ENCODE assay signal across 2 cellular contexts in genomic region chr3:49172616-49173041, GRCh38.
TF ChIP-seq lines count a peak whose summit lies in the region.

No MANE protein-coding gene starts in this region.

TF ChIP-seq in HCT116, 20 proteins besides CTCF, POLR2A, EP300 and RAD21:
- 0 out of 2 replicates have a peak, but pooled peaks have one; percentile 9 for TF ChIP-seq ZFX (IDR thresholded peaks at IDR 0.05)
- TF ChIP-seq JUND (IDR thresholded peaks at IDR 0.05): no peak

TF ChIP-seq in HepG2, 621 proteins besides CTCF, POLR2A, EP300 and RAD21:
- TF ChIP-seq ZNF274 (CRISPR knock-in tag; IDR thresholded peaks at IDR 0.05) (0 out of 2 replicates have a peak, but pooled peaks have one; percentile 59), CHD4 (IDR thresholded peaks at IDR 0.05; ENCODE audit: borderline replicate concordance, low read length) (no peak), NR2C2 (CRISPR knock-in tag; IDR thresholded peaks at IDR 0.05; ENCODE audit: borderline replicate concordance) (no peak), ZFY (CRISPR knock-in tag; IDR thresholded peaks at IDR 0.05) (peak; percentile 35; the same call in 1 of the 2 replicates), HNRNPL (IDR thresholded peaks at IDR 0.05; ENCODE audit: low read depth, low read length) (peak; percentile 91), BRF2 (CRISPR knock-in tag; IDR thresholded peaks at IDR 0.05) (no peak), ZFX (CRISPR knock-in tag; IDR thresholded peaks at IDR 0.05; ENCODE audit: low read depth) (peak; percentile 57), ZNF329 (CRISPR knock-in tag; IDR thresholded peaks at IDR 0.05; ENCODE audit: low read depth) (no peak)
- TF ChIP-seq, protein P1, sequence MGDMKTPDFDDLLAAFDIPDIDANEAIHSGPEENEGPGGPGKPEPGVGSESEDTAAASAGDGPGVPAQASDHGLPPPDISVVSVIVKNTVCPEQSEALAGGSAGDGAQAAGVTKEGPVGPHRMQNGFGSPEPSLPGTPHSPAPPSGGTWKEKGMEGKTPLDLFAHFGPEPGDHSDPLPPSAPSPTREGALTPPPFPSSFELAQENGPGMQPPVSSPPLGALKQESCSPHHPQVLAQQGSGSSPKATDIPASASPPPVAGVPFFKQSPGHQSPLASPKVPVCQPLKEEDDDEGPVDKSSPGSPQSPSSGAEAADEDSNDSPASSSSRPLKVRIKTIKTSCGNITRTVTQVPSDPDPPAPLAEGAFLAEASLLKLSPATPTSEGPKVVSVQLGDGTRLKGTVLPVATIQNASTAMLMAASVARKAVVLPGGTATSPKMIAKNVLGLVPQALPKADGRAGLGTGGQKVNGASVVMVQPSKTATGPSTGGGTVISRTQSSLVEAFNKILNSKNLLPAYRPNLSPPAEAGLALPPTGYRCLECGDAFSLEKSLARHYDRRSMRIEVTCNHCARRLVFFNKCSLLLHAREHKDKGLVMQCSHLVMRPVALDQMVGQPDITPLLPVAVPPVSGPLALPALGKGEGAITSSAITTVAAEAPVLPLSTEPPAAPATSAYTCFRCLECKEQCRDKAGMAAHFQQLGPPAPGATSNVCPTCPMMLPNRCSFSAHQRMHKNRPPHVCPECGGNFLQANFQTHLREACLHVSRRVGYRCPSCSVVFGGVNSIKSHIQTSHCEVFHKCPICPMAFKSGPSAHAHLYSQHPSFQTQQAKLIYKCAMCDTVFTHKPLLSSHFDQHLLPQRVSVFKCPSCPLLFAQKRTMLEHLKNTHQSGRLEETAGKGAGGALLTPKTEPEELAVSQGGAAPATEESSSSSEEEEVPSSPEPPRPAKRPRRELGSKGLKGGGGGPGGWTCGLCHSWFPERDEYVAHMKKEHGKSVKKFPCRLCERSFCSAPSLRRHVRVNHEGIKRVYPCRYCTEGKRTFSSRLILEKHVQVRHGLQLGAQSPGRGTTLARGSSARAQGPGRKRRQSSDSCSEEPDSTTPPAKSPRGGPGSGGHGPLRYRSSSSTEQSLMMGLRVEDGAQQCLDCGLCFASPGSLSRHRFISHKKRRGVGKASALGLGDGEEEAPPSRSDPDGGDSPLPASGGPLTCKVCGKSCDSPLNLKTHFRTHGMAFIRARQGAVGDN (CRISPR knock-in tag; IDR thresholded peaks at IDR 0.05): peak; percentile 67
